In genomic region chr20:31663838-31664695, GRCh38 we compare ENCODE assay signal across 8 cellular contexts. TPM values are rescaled to one million over a fixed set of nuclear protein-coding genes. Genes with fewer than 3 reads are reported as not detected.
DNase-seq lines count a peak whose midpoint lies in the region; ATAC-seq, FAIRE-seq and TF ChIP-seq lines count a peak whose summit lies in the region.

No MANE protein-coding gene starts in this region.

- no peaks in the 10 kb centered on the region for H3K9me3 Mint-ChIP-seq in dendritic cell treated with granulocyte-macrophage colony-stimulating factor and Interleukin-4, amounts not matched to agents 40 ng/mL and 50 ng/mL, for 4 days

- H3K4me1 Mint-ChIP-seq in dendritic cell treated with granulocyte-macrophage colony-stimulating factor and Interleukin-4, amounts not matched to agents 40 ng/mL and 50 ng/mL, for 4 days (ENCODE audit: low read depth): peaks cover 58% of the 10 kb centered on the region

- intact Hi-C loops in dendritic cell treated with granulocyte-macrophage colony-stimulating factor and Interleukin-4, amounts not matched to agents 40 ng/mL and 50 ng/mL, for 4 days (cut with micrococcal nuclease): no loop called here

- FAIRE-seq in GM12891 (lab: Jason Lieb, UNC): no peak

- peak overlapping the region; percentile 39 for H3K27ac Mint-ChIP-seq in dendritic cell treated with granulocyte-macrophage colony-stimulating factor and Interleukin-4, amounts not matched to agents 40 ng/mL and 50 ng/mL, for 4 days

- no peak overlapping the region for H3K4me3 Mint-ChIP-seq in dendritic cell treated with granulocyte-macrophage colony-stimulating factor and Interleukin-4, amounts not matched to agents 40 ng/mL and 50 ng/mL, for 4 days

- ATAC-seq in GM19397 (IDR thresholded peaks at IDR 0.05; ENCODE audit: unreplicated experiment): no peak

- TF ChIP-seq POLR2A in GM12891 (IDR thresholded peaks at IDR 0.05; ENCODE audit: low read depth, low read length): no peak

- H3K27me3 Mint-ChIP-seq in dendritic cell treated with granulocyte-macrophage colony-stimulating factor and Interleukin-4, amounts not matched to agents 40 ng/mL and 50 ng/mL, for 4 days: no peaks in the 10 kb centered on the region

- peaks cover 45% of the 10 kb centered on the region for H3K36me3 Mint-ChIP-seq in dendritic cell treated with granulocyte-macrophage colony-stimulating factor and Interleukin-4, amounts not matched to agents 40 ng/mL and 50 ng/mL, for 4 days (ENCODE audit: low read depth)

- DNase-seq in DMS53 (lab: John Stamatoyannopoulos, UW): peak; percentile 90
- peak; percentile 76 for DNase-seq in NCI-H2196 (lab: John Stamatoyannopoulos, UW; ENCODE audit: unreplicated experiment)
- DNase-seq in nucleus accumbens (lab: John Stamatoyannopoulos, UW): peak in 38 of 56 donors; percentile 6 to 68 (median 38)
- no peak for DNase-seq in AG20443 (ENCODE audit: low spot score)
- no peak for DNase-seq in germinal center (ENCODE audit: low spot score)
- no peak for DNase-seq in GM12891 (ENCODE audit: insufficient read length, low spot score)

TF ChIP-seq in GM12891, 5 proteins besides CTCF, POLR2A, EP300 and RAD21:
- TF ChIP-seq POU2F2 (IDR thresholded peaks at IDR 0.05; ENCODE audit: low read depth, low read length) (no peak), SPI1 (IDR thresholded peaks at IDR 0.05; ENCODE audit: low read depth, low read length) (no peak), TAF1 (IDR thresholded peaks at IDR 0.05; ENCODE audit: low read depth, low read length) (no peak)

RNA-seq across cellular contexts. Expression of gene COX4I2, which starts 26.4 kb away (rescaled TPM):
- not detected for polyA plus RNA-seq in GM12891 (2012; ENCODE audit: low read depth, missing spikeins)

RNA-seq across cellular contexts. Expression of gene BCL2L1, which starts 58.6 kb away (rescaled TPM):
- 40.2 TPM for polyA plus RNA-seq in GM12891 (2012; ENCODE audit: low read depth, missing spikeins)

RNA-seq across cellular contexts. Expression of gene ID1, which starts 59.0 kb away (rescaled TPM):
- 0.53 TPM for polyA plus RNA-seq in GM12891 (2012; ENCODE audit: low read depth, missing spikeins)

Comparison
In these comparisons a context has a peak if more than half of its experiments do, and no peak if none do; other contexts are left out.
1. DNase-seq: peak in DMS53 (single experiment), NCI-H2196 (single experiment) and nucleus accumbens (38 of 56); none in AG20443 (single experiment), germinal center (single experiment) and GM12891 (single experiment).